Comparison of ENCODE assay signal across 18 cellular contexts in genomic region chr9:124574944-124575343, GRCh38.
DNase-seq lines count a peak whose midpoint lies in the region; ATAC-seq and TF ChIP-seq lines count a peak whose summit lies in the region.
"Had no signal": no experiment of that assay in that cellular context is flagged by ENCODE, and none has a peak within 500 bp of the region (broad histone marks: within the 10 kb centered on the region; RNA-seq: fewer than 3 reads in every experiment).

No MANE protein-coding gene starts in this region.

- H3K4me3 ChIP-seq in AG09309 (ENCODE audit: control insufficient read depth, low read depth, low read length) (no peak overlapping the region), astrocyte of the spinal cord (ENCODE audit: low read depth, low read length) (no peak overlapping the region), mesodermal cell (ENCODE audit: extremely low read depth, insufficient read depth, low read length, poor library complexity, severe bottlenecking) (no peak overlapping the region)
- H3K4me3 ChIP-seq: heart left ventricle, testis had no signal

- 88 to 100% methylated on average over 2 to 3 of the region's 5 CpGs for WGBS in mesodermal cell (ENCODE audit: insufficient coverage in 2 of 2), 2 experiments

- peak overlapping the region; percentile 82 for H3K27ac Mint-ChIP-seq in HFFc6
- H3K27ac Mint-ChIP-seq: activated CD4-positive, alpha-beta T cell treated with anti-CD3 and anti-CD28 coated beads, Interleukin-2, amount 10 ng/mL, durations not matched to agents 24 days and 14 days had no signal

- no peaks in the 10 kb centered on the region for H3K9me3 ChIP-seq in mesodermal cell (ENCODE audit: control insufficient read depth, low read length)
- H3K9me3 ChIP-seq: heart left ventricle, testis had no signal

- no peak for TF ChIP-seq CTCF in AG09309 (IDR thresholded peaks at IDR 0.05; ENCODE audit: control insufficient read depth, insufficient read depth, low read depth, low read length, missing control alignments)
- TF ChIP-seq CTCF in HFFc6 (IDR thresholded peaks at IDR 0.05) = no peak
- no peak for TF ChIP-seq CTCF in astrocyte of the spinal cord (IDR thresholded peaks at IDR 0.05; ENCODE audit: low read depth, low read length)

- ATAC-seq in GM21723 (IDR thresholded peaks at IDR 0.05; ENCODE audit: unreplicated experiment) (no peak), GM19351 (IDR thresholded peaks at IDR 0.05; ENCODE audit: unreplicated experiment) (no peak)
- ATAC-seq: heart left ventricle had no signal

- no peaks in the 10 kb centered on the region for H3K36me3 ChIP-seq in mesodermal cell (ENCODE audit: control insufficient read depth, insufficient read depth, low read length)
- H3K36me3 ChIP-seq: heart left ventricle had no signal

- peaks cover 24% of the 10 kb centered on the region for H3K4me1 Mint-ChIP-seq in HFFc6 (ENCODE audit: low read depth)

- H3K27me3 Mint-ChIP-seq in HFFc6 (ENCODE audit: insufficient read depth) = no peaks in the 10 kb centered on the region

- peaks cover 34% of the 10 kb centered on the region for H3K4me1 ChIP-seq in mesodermal cell (ENCODE audit: control insufficient read depth, insufficient read depth, low read length, poor library complexity, severe bottlenecking)
- H3K4me1 ChIP-seq: testis had no signal

- in situ Hi-C loops in astrocyte of the spinal cord (cut with HindIII; ENCODE audit: low sequenced_read_pairs) = no loop called here

- no peaks in the 10 kb centered on the region for H3K36me3 Mint-ChIP-seq in HFFc6 (ENCODE audit: low read depth)

- peak overlapping the region; percentile 54 for H3K27ac ChIP-seq in mesodermal cell (ENCODE audit: low read depth, low read length, severe bottlenecking)
- H3K27ac ChIP-seq: heart left ventricle, testis had no signal

- peak; percentile 70 for DNase-seq in AG09309 (ENCODE audit: low read depth)
- peak; percentile 83 for DNase-seq in HFFc6
- DNase-seq in astrocyte of the spinal cord (ENCODE audit: low read depth, low spot score) = peak; percentile 75
- no peak for DNase-seq in activated effector memory CD4-positive, alpha-beta T cell treated with Interleukin-2 at 50 U/mL for 16 hours
- no peak for DNase-seq in CD1c-positive myeloid dendritic cell (ENCODE audit: extremely low spot score)
- DNase-seq: activated CD4-positive, alpha-beta T cell treated with anti-CD3 and anti-CD28 coated beads, Interleukin-2, amount 10 ng/mL, durations not matched to agents 24 days and 14 days; activated gamma-delta T cell treated with Interleukin-2 at 50 U/mL for 16 hours; cortex of kidney; DMS 273 treated with DMSO at 0.1 percent for 48 hours; heart left ventricle; Kasumi-1; mesendoderm; NCI-H345; SIG-M5; testis had no signal

- no peaks in the 10 kb centered on the region for H3K9me3 Mint-ChIP-seq in HFFc6
- H3K9me3 Mint-ChIP-seq: activated CD4-positive, alpha-beta T cell treated with anti-CD3 and anti-CD28 coated beads, Interleukin-2, amount 10 ng/mL, durations not matched to agents 24 days and 14 days had no signal

- peak overlapping the region; percentile 11; the same call in 1 of the 2 replicates for H3K4me3 Mint-ChIP-seq in HFFc6
- H3K4me3 Mint-ChIP-seq: activated CD4-positive, alpha-beta T cell treated with anti-CD3 and anti-CD28 coated beads, Interleukin-2, amount 10 ng/mL, durations not matched to agents 24 days and 14 days had no signal

Comparison
In these comparisons a context has a peak if more than half of its experiments do, and no peak if none do; other contexts are left out.
1. DNase-seq: peak in AG09309 (single experiment), HFFc6 (single experiment) and astrocyte of the spinal cord (single experiment); none in activated effector memory CD4-positive, alpha-beta T cell treated with Interleukin-2 at 50 U/mL for 16 hours (single experiment) and CD1c-positive myeloid dendritic cell (single experiment).